In the genomic region with DNA sequence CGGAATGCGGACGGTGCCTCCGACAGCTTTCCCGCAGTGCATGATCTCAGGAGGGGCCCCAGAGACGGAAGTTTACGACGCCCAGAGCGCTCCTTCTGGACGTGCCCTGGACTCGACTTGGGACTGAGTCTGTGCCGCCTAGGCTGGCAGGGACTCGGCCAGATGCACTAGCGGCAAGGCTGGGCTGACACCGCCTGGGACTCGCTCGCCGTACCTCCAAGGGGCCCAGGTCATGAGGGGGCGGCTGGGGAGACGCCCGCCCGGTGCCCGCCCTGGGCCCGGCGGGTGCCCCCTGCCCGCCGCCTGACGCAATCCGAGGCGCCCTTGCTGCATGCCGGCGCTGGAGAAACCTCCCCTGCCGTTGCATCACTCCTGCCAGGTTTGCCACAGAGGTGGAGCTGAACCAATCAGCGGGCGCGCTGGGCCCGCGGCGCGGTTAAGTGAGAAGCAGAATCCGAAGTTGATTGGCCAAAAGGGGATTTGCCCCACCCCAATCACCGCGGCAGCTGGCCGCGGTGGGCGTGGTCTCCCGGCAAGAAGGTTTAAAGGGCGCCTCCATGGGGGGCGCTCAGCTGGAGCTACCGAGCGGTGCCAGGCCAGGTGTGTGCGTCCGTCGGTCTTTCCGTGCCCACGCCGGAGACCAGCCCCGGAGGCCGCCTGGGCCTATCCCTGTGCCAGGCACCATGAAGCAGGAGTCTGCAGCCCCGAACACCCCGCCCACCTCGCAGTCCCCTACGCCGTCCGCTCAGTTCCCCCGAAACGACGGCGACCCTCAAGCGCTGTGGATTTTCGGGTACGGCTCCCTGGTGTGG, we compare ENCODE assay signal across 8 cellular contexts. TPM values are rescaled to one million over a fixed set of nuclear protein-coding genes. Genes with fewer than 3 reads are reported as not detected.
DNase-seq lines count a peak whose midpoint lies in the region; ATAC-seq and TF ChIP-seq lines count a peak whose summit lies in the region.

A gene with protein sequence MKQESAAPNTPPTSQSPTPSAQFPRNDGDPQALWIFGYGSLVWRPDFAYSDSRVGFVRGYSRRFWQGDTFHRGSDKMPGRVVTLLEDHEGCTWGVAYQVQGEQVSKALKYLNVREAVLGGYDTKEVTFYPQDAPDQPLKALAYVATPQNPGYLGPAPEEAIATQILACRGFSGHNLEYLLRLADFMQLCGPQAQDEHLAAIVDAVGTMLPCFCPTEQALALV (plus strand): TSS at position 571 of the 812 bp plus-strand sequence. CDS start 113 bp downstream, at position 684.

- H3K27ac ChIP-seq in HUES64 (ENCODE audit: low read depth, low read length) (peak within 1 kb of the TSS; percentile 96), OCI-LY7 (ENCODE audit: low read depth, low read length, poor library complexity, severe bottlenecking) (peak within 1 kb of the TSS; percentile 69)

- no TSS peak for BruUV-seq in OCI-LY7 (replicated peaks; lab: Mats Ljungman, UMichigan)

- no peaks in the 10 kb centered on the region for H4K20me1 ChIP-seq in OCI-LY7 (ENCODE audit: insufficient read depth, low read length)

- H3K9ac ChIP-seq in HUES64 (ENCODE audit: low read depth, low read length), result peak within 1 kb of the TSS; percentile 95
- peak within 1 kb of the TSS; percentile 84 for H3K9ac ChIP-seq in mucosa of stomach (ENCODE audit: low read length)

- WGBS in HUES64, result under 1% methylated on average over 72 of the region's 72 CpGs

- peaks cover 3% of the 10 kb centered on the region; the same call in 1 of the 2 replicates for H3K4me1 ChIP-seq in HUES64 (ENCODE audit: insufficient read depth, low read length)
- peaks cover 26% of the 10 kb centered on the region for H3K4me1 ChIP-seq in OCI-LY7 (ENCODE audit: insufficient read depth, low read length, poor library complexity, severe bottlenecking)
- peaks cover 26% of the 10 kb centered on the region for H3K4me1 ChIP-seq in mucosa of stomach (ENCODE audit: control insufficient read depth, insufficient read depth, low read length)

- TF ChIP-seq POLR2A in erythroblast (IDR thresholded peaks at IDR 0.05; ENCODE audit: low read length), result peak; percentile 95

- H3K36me3 ChIP-seq in HUES64 (ENCODE audit: insufficient read depth, low read length) (peaks cover 22% of the 10 kb centered on the region), OCI-LY7 (ENCODE audit: insufficient read depth, low read length) (peaks cover 20% of the 10 kb centered on the region), mucosa of stomach (ENCODE audit: control insufficient read depth, insufficient read depth, low read length) (no peaks in the 10 kb centered on the region)

- peak within 1 kb of the TSS; percentile 89 for H3K4me2 ChIP-seq in OCI-LY7 (ENCODE audit: low read length)

- CTCF ChIA-PET in OCI-LY7 (lab: Charles Lee; ENCODE audit: unreplicated experiment), result interaction anchor here (0.5 to 1.2 kb wide), 3 partner anchors 9 to 28 kb away, joined by 3 read pairs; no protein-coding TSS in a partner anchor

- H3K4me3 ChIP-seq in HUES64 (ENCODE audit: low read length), result peak within 1 kb of the TSS; percentile 78
- H3K4me3 ChIP-seq in OCI-LY7 (ENCODE audit: low read depth, low read length, poor library complexity, severe bottlenecking), result peak within 1 kb of the TSS; percentile 83
- peak within 1 kb of the TSS; percentile 76 for H3K4me3 ChIP-seq in mucosa of stomach (ENCODE audit: low read length)

- DNase-seq in DMS 273 treated with DMSO at 0.1 percent for 48 hours (lab: John Stamatoyannopoulos, UW), result peak; percentile 62
- DNase-seq in OCI-LY7 (ENCODE audit: low spot score), result peak; percentile 99
- peak; percentile 91 for DNase-seq in activated T-cell treated with anti-CD3 and anti-CD28 coated beads for 24 hours (ENCODE audit: low read depth)
- DNase-seq in erythroblast (lab: John Stamatoyannopoulos, UW), result peak; percentile 96 to 98
- DNase-seq in stimulated activated CD8-positive, alpha-beta memory T cell treated with anti-CD3 and anti-CD28 coated beads, Interleukin-4, amount 100 ng/mL, for 48 hours, result peak; percentile 97

- POLR2A ChIA-PET in OCI-LY7 (lab: Charles Lee), result interaction anchor here (0.6 to 3.9 kb wide), 9 partner anchors 10 to 475 kb away, joined by 3 to 36 read pairs (median 5); partner anchors contain the start of gene VPS18

- intact Hi-C loops in OCI-LY7 (cut with micrococcal nuclease; ENCODE audit: unreplicated experiment), result loop anchor here (1.0 to 5.0 kb wide), 3 partner anchors 47 to 379 kb away; partner anchors contain the start of genes NUSAP1 and OIP5

- H3K9me2 ChIP-seq in OCI-LY7 (ENCODE audit: insufficient read depth, low read length), result no peaks in the 10 kb centered on the region

- H3K27me3 ChIP-seq in HUES64 (ENCODE audit: insufficient read depth, low read length), result peaks cover 10% of the 10 kb centered on the region; the same call in 1 of the 2 replicates
- H3K27me3 ChIP-seq in mucosa of stomach (ENCODE audit: control insufficient read depth, insufficient read depth, low read length), result no peaks in the 10 kb centered on the region

- peak; percentile 89 for ATAC-seq in GM21515 (IDR thresholded peaks at IDR 0.05; ENCODE audit: unreplicated experiment)

- H3K79me2 ChIP-seq in OCI-LY7 (ENCODE audit: insufficient read depth, low read depth, low read length), result peaks cover 6% of the 10 kb centered on the region; the same call in 1 of the 2 replicates

- H2AFZ ChIP-seq in OCI-LY7 (ENCODE audit: low read length), result peak within 1 kb of the TSS; percentile 66

- H3K9me3 ChIP-seq in HUES64 (ENCODE audit: insufficient read depth, low read depth, low read length), result no peaks in the 10 kb centered on the region
- no peaks in the 10 kb centered on the region for H3K9me3 ChIP-seq in OCI-LY7 (ENCODE audit: low read length)
- no peaks in the 10 kb centered on the region for H3K9me3 ChIP-seq in mucosa of stomach (ENCODE audit: control insufficient read depth, low read length)

- peak; percentile 19; the same call in 1 of the 2 replicates for TF ChIP-seq CTCF in OCI-LY7 (conservative IDR thresholded peaks at IDR 0.05; ENCODE audit: low read length)

RNA-seq across cellular contexts. Expression of the gene that starts here (rescaled TPM):
- 13.5 TPM for polyA plus RNA-seq in HUES64 (2013, experiment 1 of 2)
- polyA plus RNA-seq in HUES64 (2013, experiment 2 of 2), result 15.0 TPM
- 40.4 and 41.4 TPM in 2 replicates for total RNA-seq in OCI-LY7 (2014; rRNA removed; shearing (Covaris generic))
- 35.3 and 55.6 TPM in 2 replicates for total RNA-seq in OCI-LY7 (2022)

Comparison
In these comparisons a context has a peak if more than half of its experiments do, and no peak if none do; other contexts are left out.
1. Peak in every context shown above with its lines: DNase-seq, ATAC-seq, H3K4me3 ChIP-seq and H3K27ac ChIP-seq.